ENCODE assay signal across 21 cellular contexts in the genomic region with DNA sequence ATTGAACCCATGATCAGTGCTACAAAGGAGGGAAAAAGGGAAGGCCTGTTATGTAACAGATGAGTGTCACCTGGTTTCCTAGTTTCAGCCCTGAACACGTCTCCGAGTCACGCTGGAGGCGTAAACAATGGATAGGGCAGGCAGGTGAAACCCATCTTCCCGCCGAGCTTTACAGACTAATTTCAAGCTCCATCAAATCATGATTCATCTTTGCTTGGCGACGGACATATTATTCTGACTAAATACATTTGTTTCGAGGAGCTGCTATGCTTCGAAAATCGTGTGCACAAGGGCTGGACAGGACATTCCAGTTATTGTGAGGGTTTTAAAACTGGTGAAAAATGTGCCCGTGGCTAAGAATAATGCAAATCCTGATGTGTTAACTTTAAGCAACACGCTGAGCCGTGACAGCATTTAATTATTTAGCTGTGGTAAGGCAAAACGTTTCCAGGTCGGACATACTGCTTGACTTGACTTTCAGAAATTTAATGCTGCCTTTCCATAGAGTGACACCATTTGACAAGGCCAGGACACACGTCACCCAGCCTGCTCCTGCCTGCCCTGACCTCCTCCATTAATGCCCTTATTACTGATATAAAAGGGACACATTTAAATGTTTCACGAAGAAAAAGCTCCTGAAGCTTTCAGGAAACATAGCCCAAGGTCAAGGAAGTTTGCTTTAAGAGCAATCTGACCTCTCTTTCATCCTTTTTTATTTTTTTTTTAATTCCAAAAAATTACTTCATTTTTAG.
DNase-seq lines count a peak whose midpoint lies in the region; ATAC-seq and TF ChIP-seq lines count a peak whose summit lies in the region.
"Had no signal": no experiment of that assay in that cellular context is flagged by ENCODE, and none has a peak within 500 bp of the region (broad histone marks: within the 10 kb centered on the region; RNA-seq: fewer than 3 reads in every experiment).

No MANE protein-coding gene starts in this region.

- H3K27me3 ChIP-seq in left lung: no peaks in the 10 kb centered on the region
- H3K27me3 ChIP-seq: transverse colon had no signal

- no peaks in the 10 kb centered on the region for H3K36me3 ChIP-seq in left lung
- H3K36me3 ChIP-seq: transverse colon had no signal

- no peak overlapping the region for H3K4me3 ChIP-seq in left lung
- H3K4me3 ChIP-seq: GM12878 had no signal

- intact Hi-C loops in left lung (cut with DNase I): no loop called here

- TF ChIP-seq CTCF in left lung (IDR thresholded peaks at IDR 0.05): no peak

- no peaks in the 10 kb centered on the region for H3K9me3 ChIP-seq in left lung
- H3K9me3 ChIP-seq: SK-N-SH, transverse colon had no signal

- H3K27ac ChIP-seq in epithelial cell of prostate (peak overlapping the region; percentile 20), left lung (no peak overlapping the region)
- H3K27ac ChIP-seq: transverse colon had no signal

- DNase-seq in NCI-H146 (lab: John Stamatoyannopoulos, UW) (peak; percentile 10), NCI-H146 treated with DMSO at 0.1 percent for 48 hours (lab: John Stamatoyannopoulos, UW; ENCODE audit: unreplicated experiment) (no peak), NCI-H748 treated with DMSO at 0.1 percent for 48 hours (lab: John Stamatoyannopoulos, UW) (peak; percentile 95), epithelial cell of prostate (ENCODE audit: low read depth, low spot score) (no peak), left lung (no peak), cerebellar cortex (ENCODE audit: low spot score) (no peak), HK-2 (ENCODE audit: unreplicated experiment) (no peak)
- DNase-seq: 8988T; activated CD4-positive, CD25-positive, alpha-beta regulatory T cell treated with anti-CD3 and anti-CD28 coated beads, Interleukin-2, amount 50 U/mL, for 72 hours; activated naive CD8-positive, alpha-beta T cell treated with anti-CD3 and anti-CD28 coated beads for 36 hours; GF-D8; NCI-H1694 treated with DMSO at 0.1 percent for 48 hours; NCI-H526 treated with DMSO at 0.1 percent for 48 hours; OCI-M1; SK-N-SH; small intestine; stimulated activated CD4-positive, alpha-beta T cell treated with anti-CD3 and anti-CD28 coated beads, Interleukin-2, amount 100 ng/mL, for 48 hours; stimulated activated naive CD8-positive, alpha-beta T cell treated with anti-CD3 and anti-CD28 coated beads, Interleukin-15, amount 100 ng/mL, for 72 hours; transverse colon had no signal

- ATAC-seq in left lung (no peak), GM21529 (IDR thresholded peaks at IDR 0.05; ENCODE audit: unreplicated experiment) (no peak)
- ATAC-seq: GM12878; stimulated activated naive CD8-positive, alpha-beta T cell treated with anti-CD3 and anti-CD28 coated beads, Interleukin-15, amount 100 ng/mL, for 72 hours had no signal

- no peaks in the 10 kb centered on the region for H3K4me1 ChIP-seq in left lung

Comparison
In these comparisons a context has a peak if more than half of its experiments do, and no peak if none do; other contexts are left out.
1. DNase-seq: peak in NCI-H146 (single experiment) and NCI-H748 treated with DMSO at 0.1 percent for 48 hours (single experiment); none in NCI-H146 treated with DMSO at 0.1 percent for 48 hours (single experiment), epithelial cell of prostate (single experiment), left lung (0 of 2), cerebellar cortex (single experiment) and HK-2 (single experiment).